ENCODE assay signal across 8 cellular contexts in the genomic region with DNA sequence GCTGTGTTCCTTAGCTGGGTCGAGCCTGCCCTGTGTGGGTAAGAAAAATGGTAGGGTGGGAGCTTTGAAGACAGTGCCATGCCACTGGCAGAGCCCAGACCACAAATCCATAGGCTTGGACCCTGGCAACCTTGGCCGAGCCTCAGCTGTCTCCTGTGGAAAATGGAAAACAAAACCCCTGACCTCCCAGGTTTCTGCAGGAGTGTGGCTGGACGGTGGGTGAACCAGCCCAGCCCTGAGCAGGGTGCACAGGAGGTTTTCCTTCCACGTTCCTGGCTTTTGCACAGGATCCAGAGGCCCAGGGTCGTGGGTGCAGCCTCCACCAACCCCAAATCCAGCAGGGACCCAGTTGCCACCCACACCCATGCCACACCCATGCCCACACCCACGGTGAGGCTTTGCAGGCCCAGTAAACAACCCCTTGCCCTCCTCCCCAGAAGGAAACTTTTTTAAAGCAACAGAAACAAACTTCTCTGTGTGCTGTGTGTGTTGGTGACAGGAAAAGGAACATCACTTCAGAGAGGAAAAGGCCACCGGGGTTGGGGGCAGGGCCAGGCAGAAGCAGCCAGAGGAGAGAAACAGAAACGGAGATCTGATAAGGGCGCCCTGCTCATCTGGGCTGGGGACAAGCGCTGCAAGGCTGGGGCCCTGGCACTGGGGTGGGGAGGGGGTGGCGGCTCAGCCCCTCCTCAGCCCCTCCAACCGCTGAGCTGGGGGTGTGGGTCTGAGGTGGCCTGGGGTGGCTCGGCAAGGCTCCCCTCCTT. TPM values are rescaled to one million over a fixed set of nuclear protein-coding genes. Genes with fewer than 3 reads are reported as not detected.
DNase-seq lines count a peak whose midpoint lies in the region; ATAC-seq and TF ChIP-seq lines count a peak whose summit lies in the region.

No MANE protein-coding gene starts in this region.

- no peak overlapping the region for H3K18ac ChIP-seq in trophoblast cell (ENCODE audit: low read length)

- no peaks in the 10 kb centered on the region for H3K36me3 Mint-ChIP-seq in T-helper 2 cell treated with Interferon-gamma antibody and Interleukin-4, amounts not matched to agents 5 μg/mL and 100 μg/mL, for 36 hours (ENCODE audit: low read depth)

- H2AFZ ChIP-seq in smooth muscle cell (ENCODE audit: low read depth) (no peak overlapping the region), trophoblast cell (ENCODE audit: insufficient read depth, low read length, poor library complexity) (no peak overlapping the region)

- H3F3A ChIP-seq in smooth muscle cell (ENCODE audit: low read depth), result no peaks in the 10 kb centered on the region

- peak; percentile 73 for DNase-seq in T-helper 2 cell treated with Interferon-gamma antibody and Interleukin-4, amounts not matched to agents 5 μg/mL and 100 μg/mL, for 36 hours (ENCODE audit: low spot score)
- DNase-seq in smooth muscle cell (lab: John Stamatoyannopoulos, UW; ENCODE audit: unreplicated experiment) (no peak), NCI-H526 treated with DMSO at 0.1 percent for 48 hours (lab: John Stamatoyannopoulos, UW) (no peak), trophoblast cell (no peak)

- peak overlapping the region; percentile 80 for H3K4me3 Mint-ChIP-seq in T-helper 2 cell treated with Interferon-gamma antibody and Interleukin-4, amounts not matched to agents 5 μg/mL and 100 μg/mL, for 36 hours

- no peak overlapping the region for H4K8ac ChIP-seq in trophoblast cell (ENCODE audit: low read depth, low read length)

- TF ChIP-seq POLR2A in gastroesophageal sphincter (IDR thresholded peaks at IDR 0.05), result no peak

- peak overlapping the region in 1 of 2 donors; percentile 40 for H3K9ac ChIP-seq in duodenal mucosa (ENCODE audit: low read depth in 1 of 2, low read length in 2 of 2)
- no peak overlapping the region for H3K9ac ChIP-seq in smooth muscle cell (ENCODE audit: low read depth)
- no peak overlapping the region for H3K9ac ChIP-seq in trophoblast cell (ENCODE audit: low read length)

- no peak overlapping the region for H4K91ac ChIP-seq in trophoblast cell (ENCODE audit: low read depth, low read length)

- no peaks in the 10 kb centered on the region for H3K27me3 ChIP-seq in duodenal mucosa (ENCODE audit: control insufficient read depth in 1 of 2, insufficient read depth in 2 of 2, low read length in 2 of 2)
- H3K27me3 ChIP-seq in smooth muscle cell (ENCODE audit: low read depth), result no peaks in the 10 kb centered on the region
- H3K27me3 ChIP-seq in gastroesophageal sphincter, result no peaks in the 10 kb centered on the region
- H3K27me3 ChIP-seq in trophoblast cell (ENCODE audit: insufficient read depth, low read length), result no peaks in the 10 kb centered on the region

- H3K27me3 Mint-ChIP-seq in T-helper 2 cell treated with Interferon-gamma antibody and Interleukin-4, amounts not matched to agents 5 μg/mL and 100 μg/mL, for 36 hours (ENCODE audit: low read depth), result no peaks in the 10 kb centered on the region

- no peak overlapping the region for H2BK5ac ChIP-seq in trophoblast cell (ENCODE audit: low read depth, low read length, poor library complexity)

- H3K4me2 ChIP-seq in smooth muscle cell, result peak overlapping the region; percentile 51
- no peak overlapping the region for H3K4me2 ChIP-seq in trophoblast cell (ENCODE audit: low read length)

- no peak overlapping the region for H3K23ac ChIP-seq in trophoblast cell (ENCODE audit: low read length)

- TF ChIP-seq CTCF in smooth muscle cell (IDR thresholded peaks at IDR 0.05; ENCODE audit: borderline replicate concordance, insufficient read depth, poor library complexity, severe bottlenecking) (no peak), gastroesophageal sphincter (IDR thresholded peaks at IDR 0.05) (no peak)

- no peaks in the 10 kb centered on the region for H3K9me3 ChIP-seq in duodenal mucosa (ENCODE audit: control insufficient read depth in 1 of 2, low read length in 2 of 2)
- H3K9me3 ChIP-seq in smooth muscle cell (replicated peaks; ENCODE audit: low read depth), result no peaks in the 10 kb centered on the region
- no peaks in the 10 kb centered on the region for H3K9me3 ChIP-seq in gastroesophageal sphincter
- no peaks in the 10 kb centered on the region for H3K9me3 ChIP-seq in trophoblast cell (ENCODE audit: insufficient read depth, low read depth, low read length)

- H2AK5ac ChIP-seq in trophoblast cell (ENCODE audit: low read length), result no peak overlapping the region

- H3K79me1 ChIP-seq in trophoblast cell (ENCODE audit: low read length), result peaks cover 4% of the 10 kb centered on the region

- H2BK120ac ChIP-seq in trophoblast cell (ENCODE audit: insufficient read depth, low read length, poor library complexity), result no peak overlapping the region

- H2BK12ac ChIP-seq in trophoblast cell (ENCODE audit: low read length), result no peak overlapping the region

- H3K9me3 Mint-ChIP-seq in T-helper 2 cell treated with Interferon-gamma antibody and Interleukin-4, amounts not matched to agents 5 μg/mL and 100 μg/mL, for 36 hours, result no peaks in the 10 kb centered on the region

- no peak for TF ChIP-seq EP300 in gastroesophageal sphincter (IDR thresholded peaks at IDR 0.05)

- H3K4me1 ChIP-seq in duodenal mucosa (ENCODE audit: control insufficient read depth in 1 of 2, insufficient read depth in 2 of 2, low read length in 2 of 2) (peaks cover 40 to 44% of the 10 kb centered on the region in 2 donors), smooth muscle cell (ENCODE audit: low read depth) (peaks cover 16% of the 10 kb centered on the region), gastroesophageal sphincter (peaks cover 0 to 13% (median 6%) of the 10 kb centered on the region in 3 donors), trophoblast cell (ENCODE audit: control insufficient read depth in 1 of 2, insufficient read depth in 2 of 2, low read length in 2 of 2) (peaks cover 11 to 16% of the 10 kb centered on the region in 2 experiments)

- 47% methylated on average over 13 of the region's 13 CpGs for WGBS in smooth muscle cell (ENCODE audit: low lambda C conversion rate)
- 64% methylated on average over 6 of the region's 13 CpGs; no CpG with 5 or more reads in 1 of the 2 donors for WGBS in gastroesophageal sphincter (ENCODE audit: low coverage in 1 of 2), 2 donors
- no CpG with 5 or more reads among the region's 13 CpGs for WGBS in trophoblast cell (ENCODE audit: extremely low coverage, insufficient coverage, insufficient read length)

- H3K4me1 Mint-ChIP-seq in T-helper 2 cell treated with Interferon-gamma antibody and Interleukin-4, amounts not matched to agents 5 μg/mL and 100 μg/mL, for 36 hours (ENCODE audit: low read depth), result peaks cover 36% of the 10 kb centered on the region

- H3K36me3 ChIP-seq in duodenal mucosa (ENCODE audit: control insufficient read depth in 1 of 2, insufficient read depth in 2 of 2, low read length in 2 of 2) (no peaks in the 10 kb centered on the region), smooth muscle cell (ENCODE audit: low read depth) (no peaks in the 10 kb centered on the region), gastroesophageal sphincter (no peaks in the 10 kb centered on the region), trophoblast cell (ENCODE audit: control insufficient read depth in 1 of 2, insufficient read depth in 2 of 2, low read length in 2 of 2) (no peaks in the 10 kb centered on the region)

- peak; percentile 76 for ATAC-seq in GM19438 (IDR thresholded peaks at IDR 0.05; ENCODE audit: low read depth, unreplicated experiment)
- no peak for ATAC-seq in gastroesophageal sphincter
- no peak for ATAC-seq in HG02678 (IDR thresholded peaks at IDR 0.05; ENCODE audit: unreplicated experiment)

- H3K27ac Mint-ChIP-seq in T-helper 2 cell treated with Interferon-gamma antibody and Interleukin-4, amounts not matched to agents 5 μg/mL and 100 μg/mL, for 36 hours, result peak overlapping the region; percentile 97

- H3K79me2 ChIP-seq in smooth muscle cell (ENCODE audit: low read depth) (no peaks in the 10 kb centered on the region), trophoblast cell (ENCODE audit: control insufficient read depth, insufficient read depth, low read length, poor library complexity) (no peaks in the 10 kb centered on the region)

- H3K14ac ChIP-seq in trophoblast cell (ENCODE audit: low read length), result no peak overlapping the region

- H3K4ac ChIP-seq in trophoblast cell (ENCODE audit: low read depth, low read length), result no peak overlapping the region

- H3K4me3 ChIP-seq in duodenal mucosa (ENCODE audit: low read depth in 1 of 2, low read length in 2 of 2), result peak overlapping the region; percentile 10 to 32
- no peak overlapping the region for H3K4me3 ChIP-seq in smooth muscle cell
- H3K4me3 ChIP-seq in gastroesophageal sphincter, result no peak overlapping the region
- no peak overlapping the region for H3K4me3 ChIP-seq in trophoblast cell (ENCODE audit: low read depth, low read length)

- H3K27ac ChIP-seq in duodenal mucosa (ENCODE audit: low read depth, low read length) (no peak overlapping the region), smooth muscle cell (ENCODE audit: low read depth) (no peak overlapping the region), gastroesophageal sphincter (peak overlapping the region in 1 of 4 donors; percentile 33), trophoblast cell (ENCODE audit: low read depth, low read length) (no peak overlapping the region)

- no peak overlapping the region for H4K12ac ChIP-seq in trophoblast cell (ENCODE audit: low read depth, low read length)

- no peaks in the 10 kb centered on the region for H4K20me1 ChIP-seq in smooth muscle cell (ENCODE audit: low read depth)

RNA-seq across cellular contexts. Expression of gene ZMIZ1, which starts 20.7 kb away (rescaled TPM):
- total RNA-seq in smooth muscle cell, result 12.0 and 31.3 TPM in 2 replicates
- polyA plus RNA-seq in smooth muscle cell, result 24.2 and 28.9 TPM in 2 replicates
- 10 to 100 TPM; 36.3 to 79.2 (median 67.1) TPM for total RNA-seq in gastroesophageal sphincter
- polyA plus RNA-seq in trophoblast cell (2013), result 52.4 and 54.3 TPM in 2 replicates

Comparison
In these comparisons a context has a peak if more than half of its experiments do, and no peak if none do; other contexts are left out.
1. H3K4me3 ChIP-seq: peak in duodenal mucosa (2 of 2); none in smooth muscle cell (single experiment), gastroesophageal sphincter (0 of 2) and trophoblast cell (single experiment).